In genomic region chr11:25566298-25567200, GRCh38 we compare ENCODE assay signal across 18 cellular contexts.
DNase-seq lines count a peak whose midpoint lies in the region; ATAC-seq, FAIRE-seq and TF ChIP-seq lines count a peak whose summit lies in the region.
"Had no signal": no experiment of that assay in that cellular context is flagged by ENCODE, and none has a peak within 500 bp of the region (broad histone marks: within the 10 kb centered on the region; RNA-seq: fewer than 3 reads in every experiment).

No MANE protein-coding gene starts in this region.

- H3K4me3 ChIP-seq in KMS-11 (IDR thresholded peaks at IDR 0.05; ENCODE audit: insufficient read depth, low read depth, low read length) (no peak overlapping the region), adipocyte (ENCODE audit: low read length) (no peak overlapping the region), thyroid gland (replicated peaks in 1 of 3) (no peak overlapping the region)
- H3K4me3 ChIP-seq: vagina had no signal

- H3K27me3 ChIP-seq in KMS-11 (ENCODE audit: insufficient read depth, low read depth) (no peaks in the 10 kb centered on the region), adipocyte (replicated peaks; ENCODE audit: control insufficient read depth, insufficient read depth, low read length) (no peaks in the 10 kb centered on the region), thyroid gland (no peaks in the 10 kb centered on the region)
- H3K27me3 ChIP-seq: vagina had no signal

- no peak overlapping the region for H3K27ac ChIP-seq in KMS-11
- H3K27ac ChIP-seq in thyroid gland, result no peak overlapping the region
- H3K27ac ChIP-seq: vagina, VCaP had no signal

- H4K20me1 ChIP-seq in KMS-11 (ENCODE audit: insufficient read depth), result no peaks in the 10 kb centered on the region

- WGBS in thyroid gland, 2 donors, result 75 to 77% methylated on average over 5 of the region's 5 CpGs

- no peak for TF ChIP-seq CTCF in KMS-11 (conservative IDR thresholded peaks at IDR 0.05; ENCODE audit: low read depth, low read length)
- no peak for TF ChIP-seq CTCF in thyroid gland (IDR thresholded peaks at IDR 0.05)

- no peak overlapping the region for H2AFZ ChIP-seq in KMS-11 (ENCODE audit: low read depth)

- no peaks in the 10 kb centered on the region for H3K4me1 Mint-ChIP-seq in activated CD8-positive, alpha-beta T cell treated with anti-CD3 and anti-CD28 coated beads, Interleukin-2, amount 10 ng/mL, durations not matched to agents 7 days and 5 days (ENCODE audit: low read depth)
- H3K4me1 Mint-ChIP-seq: activated T-helper 17 cell treated with anti-CD3 and anti-CD28 coated beads, Interleukin-2, amount 50 U/mL, for 72 hours; B cell; H9 had no signal

- no peak for TF ChIP-seq POLR2A in thyroid gland (IDR thresholded peaks at IDR 0.05)

- no peaks in the 10 kb centered on the region for H3K79me2 ChIP-seq in KMS-11 (ENCODE audit: insufficient read depth, low read depth)

- H3K27ac Mint-ChIP-seq in activated CD8-positive, alpha-beta T cell treated with anti-CD3 and anti-CD28 coated beads, Interleukin-2, amount 10 ng/mL, durations not matched to agents 7 days and 5 days, result no peak overlapping the region
- H3K27ac Mint-ChIP-seq: activated T-helper 17 cell treated with anti-CD3 and anti-CD28 coated beads, Interleukin-2, amount 50 U/mL, for 72 hours; B cell; H9 had no signal

- DNase-seq in adipocyte (ENCODE audit: low read depth) (peak; percentile 27), left cardiac atrium (peak; percentile 21), thyroid gland (peak; percentile 2 to 11), HK-2 (ENCODE audit: unreplicated experiment) (no peak), GM19239 (ENCODE audit: insufficient read length, low spot score) (no peak)
- no peak for DNase-seq in activated CD8-positive, alpha-beta T cell treated with anti-CD3 and anti-CD28 coated beads, Interleukin-2, amount 10 ng/mL, durations not matched to agents 7 days and 5 days
- DNase-seq: DMS53; H9; NCI-H1417 treated with DMSO at 0.1 percent for 48 hours; NCI-H446; PC-3; stimulated activated CD4-positive, alpha-beta T cell treated with anti-CD3 and anti-CD28 coated beads, Interleukin-4, amount 100 ng/mL, for 4 hours had no signal

- H3K4me2 ChIP-seq in KMS-11, result 0 out of 2 replicates have a peak overlapping the region, but pooled peaks have one; percentile 22

- ATAC-seq in left cardiac atrium (peak; percentile 38 to 54), GM19455 (IDR thresholded peaks at IDR 0.05; ENCODE audit: unreplicated experiment) (no peak)
- no peak for ATAC-seq in activated CD8-positive, alpha-beta T cell treated with anti-CD3 and anti-CD28 coated beads, Interleukin-2, amount 10 ng/mL, durations not matched to agents 7 days and 5 days
- ATAC-seq: activated T-helper 17 cell treated with anti-CD3 and anti-CD28 coated beads, Interleukin-2, amount 50 U/mL, for 72 hours; PC-3 had no signal

- H3K36me3 ChIP-seq in KMS-11 (ENCODE audit: insufficient read depth), result no peaks in the 10 kb centered on the region
- H3K36me3 ChIP-seq in adipocyte (ENCODE audit: control insufficient read depth, insufficient read depth, low read length, severe bottlenecking), result no peaks in the 10 kb centered on the region
- H3K36me3 ChIP-seq in thyroid gland, result no peaks in the 10 kb centered on the region
- H3K36me3 ChIP-seq: vagina had no signal

- no peaks in the 10 kb centered on the region for H3K9me3 ChIP-seq in adipocyte (ENCODE audit: control insufficient read depth, low read length)
- H3K9me3 ChIP-seq in thyroid gland, result no peaks in the 10 kb centered on the region
- H3K9me3 ChIP-seq: vagina had no signal

- H3K9ac ChIP-seq in KMS-11, result no peak overlapping the region
- no peak overlapping the region for H3K9ac ChIP-seq in adipocyte (ENCODE audit: low read length)

- H3K4me1 ChIP-seq in KMS-11 (ENCODE audit: low read depth, poor library complexity, severe bottlenecking) (peaks cover 14% of the 10 kb centered on the region), adipocyte (ENCODE audit: control insufficient read depth, insufficient read depth, low read length) (peaks cover 20% of the 10 kb centered on the region), thyroid gland (no peaks in the 10 kb centered on the region)
- H3K4me1 ChIP-seq: vagina had no signal

- H3K27me3 Mint-ChIP-seq in activated CD8-positive, alpha-beta T cell treated with anti-CD3 and anti-CD28 coated beads, Interleukin-2, amount 10 ng/mL, durations not matched to agents 7 days and 5 days (ENCODE audit: low read depth), result no peaks in the 10 kb centered on the region
- H3K27me3 Mint-ChIP-seq: activated T-helper 17 cell treated with anti-CD3 and anti-CD28 coated beads, Interleukin-2, amount 50 U/mL, for 72 hours; B cell had no signal

- intact Hi-C loops in left cardiac atrium (cut with DNase I), result no loop called here
- intact Hi-C loops in thyroid gland (cut with DNase I), result no loop called here

- no peak for FAIRE-seq in GM19239 (lab: Jason Lieb, UNC)

- peaks cover 6% of the 10 kb centered on the region for H3K9me3 Mint-ChIP-seq in activated CD8-positive, alpha-beta T cell treated with anti-CD3 and anti-CD28 coated beads, Interleukin-2, amount 10 ng/mL, durations not matched to agents 7 days and 5 days (ENCODE audit: insufficient read depth)
- H3K9me3 Mint-ChIP-seq: H9 had no signal

- H3K4me3 Mint-ChIP-seq in activated CD8-positive, alpha-beta T cell treated with anti-CD3 and anti-CD28 coated beads, Interleukin-2, amount 10 ng/mL, durations not matched to agents 7 days and 5 days, result no peak overlapping the region
- H3K4me3 Mint-ChIP-seq: activated T-helper 17 cell treated with anti-CD3 and anti-CD28 coated beads, Interleukin-2, amount 50 U/mL, for 72 hours; B cell; H9 had no signal

- H3K36me3 Mint-ChIP-seq in activated CD8-positive, alpha-beta T cell treated with anti-CD3 and anti-CD28 coated beads, Interleukin-2, amount 10 ng/mL, durations not matched to agents 7 days and 5 days (ENCODE audit: low read depth), result no peaks in the 10 kb centered on the region

- CTCF ChIA-PET in activated CD8-positive, alpha-beta T cell treated with anti-CD3 and anti-CD28 coated beads, Interleukin-2, amount 10 ng/mL, durations not matched to agents 7 days and 5 days (lab: Charles Lee), result no interaction called here

- POLR2A ChIA-PET in activated CD8-positive, alpha-beta T cell treated with anti-CD3 and anti-CD28 coated beads, Interleukin-2, amount 10 ng/mL, durations not matched to agents 7 days and 5 days (lab: Charles Lee), result no interaction called here

Comparison
In these comparisons a context has a peak if more than half of its experiments do, and no peak if none do; other contexts are left out.
1. DNase-seq: peak in adipocyte (single experiment), left cardiac atrium (single experiment) and thyroid gland (2 of 2); none in activated CD8-positive, alpha-beta T cell treated with anti-CD3 and anti-CD28 coated beads, Interleukin-2, amount 10 ng/mL, durations not matched to agents 7 days and 5 days (single experiment), HK-2 (single experiment) and GM19239 (single experiment).
2. ATAC-seq: peak in left cardiac atrium (2 of 2); none in activated CD8-positive, alpha-beta T cell treated with anti-CD3 and anti-CD28 coated beads, Interleukin-2, amount 10 ng/mL, durations not matched to agents 7 days and 5 days (single experiment) and GM19455 (single experiment).